In the genomic region with DNA sequence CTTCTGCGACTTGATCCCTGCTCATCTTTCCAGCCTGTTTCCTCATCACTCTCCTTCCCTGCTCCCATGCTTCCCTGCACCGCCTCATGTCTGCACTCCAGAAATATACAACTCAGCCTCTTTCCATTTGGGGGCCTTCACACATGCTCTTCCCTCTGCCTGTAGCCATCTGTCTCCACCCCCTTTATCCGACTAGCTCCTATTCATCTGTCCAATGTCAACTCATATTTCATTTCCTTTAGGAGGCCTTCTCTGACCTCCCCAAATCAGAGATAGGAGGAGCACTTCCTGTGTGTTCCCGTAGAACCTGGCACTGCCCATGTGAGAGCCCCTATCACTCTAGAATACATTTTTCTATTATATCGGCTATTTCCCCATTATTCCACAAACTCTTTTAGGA, we compare ENCODE assay signal across 16 cellular contexts. TPM values are rescaled to one million over a fixed set of nuclear protein-coding genes. Genes with fewer than 3 reads are reported as not detected.
A peak's percentile ranks its signal among the peaks of the same experiment; 100 is the strongest.
DNase-seq lines count a peak whose midpoint lies in the region; ATAC-seq and TF ChIP-seq lines count a peak whose summit lies in the region.
"Had no signal": no experiment of that assay in that cellular context is flagged by ENCODE, and none has a peak within 500 bp of the region (broad histone marks: within the 10 kb centered on the region; RNA-seq: fewer than 3 reads in every experiment).

No MANE protein-coding gene starts in this region.

- H3K36me3 Mint-ChIP-seq in activated B cell treated with CpG ODN at 0.5 μM for 24 hours (ENCODE audit: low read depth): no peaks in the 10 kb centered on the region
- H3K36me3 Mint-ChIP-seq: neural progenitor cell had no signal

- H3K4me1 Mint-ChIP-seq in activated B cell treated with CpG ODN at 0.5 μM for 24 hours: peaks cover 33% of the 10 kb centered on the region
- H3K4me1 Mint-ChIP-seq: neural progenitor cell had no signal

- POLR2A ChIA-PET in activated B cell treated with CpG ODN at 0.5 μM for 24 hours (lab: Charles Lee): interaction anchor here (0.6 kb wide), 1 partner anchor 867 kb away, joined by 3 read pairs; no protein-coding TSS in a partner anchor

- DNase-seq in left ventricle myocardium inferior (no peak), right atrium auricular region (ENCODE audit: low spot score) (no peak), activated B cell treated with CpG ODN at 0.5 μM for 24 hours (no peak), upper lobe of right lung (no peak), omental fat pad (ENCODE audit: low spot score) (no peak)
- DNase-seq: activated CD4-positive, CD25-positive, alpha-beta regulatory T cell; BE2C; GOT3; NCI-H1105 treated with DMSO at 0.1 percent for 48 hours; NCI-H345; OCI-M1 had no signal

- H3K36me3 ChIP-seq in left ventricle myocardium inferior: no peaks in the 10 kb centered on the region
- H3K36me3 ChIP-seq in right atrium auricular region: no peaks in the 10 kb centered on the region
- H3K36me3 ChIP-seq in upper lobe of right lung: no peaks in the 10 kb centered on the region
- H3K36me3 ChIP-seq: BE2C, neural progenitor cell had no signal

- no peak for ATAC-seq in activated B cell treated with CpG ODN at 0.5 μM for 24 hours (ENCODE audit: low read depth)
- ATAC-seq in upper lobe of right lung: no peak
- ATAC-seq in GM21367 (IDR thresholded peaks at IDR 0.05; ENCODE audit: unreplicated experiment): no peak
- ATAC-seq in omental fat pad (ENCODE audit: low FRiP score): no peak
- ATAC-seq: HepG2, SK-N-SH treated with all-trans-retinoic acid at 6 μM for 48 hours had no signal

- H3K27me3 Mint-ChIP-seq in activated B cell treated with CpG ODN at 0.5 μM for 24 hours: peaks cover 2% of the 10 kb centered on the region

- no peak overlapping the region for H3K4me3 Mint-ChIP-seq in activated B cell treated with CpG ODN at 0.5 μM for 24 hours
- H3K4me3 Mint-ChIP-seq: neural progenitor cell had no signal

- no peak for TF ChIP-seq CTCF in left ventricle myocardium inferior (IDR thresholded peaks at IDR 0.05; ENCODE audit: borderline replicate concordance)
- no peak for TF ChIP-seq CTCF in right atrium auricular region (IDR thresholded peaks at IDR 0.05)
- TF ChIP-seq CTCF in activated B cell treated with CpG ODN at 0.5 μM for 24 hours (IDR thresholded peaks at IDR 0.05): no peak
- TF ChIP-seq CTCF in upper lobe of right lung (IDR thresholded peaks at IDR 0.05): no peak
- no peak for TF ChIP-seq CTCF in omental fat pad (IDR thresholded peaks at IDR 0.05)

- H3K4me1 ChIP-seq in left ventricle myocardium inferior (peaks cover 13% of the 10 kb centered on the region), right atrium auricular region (peaks cover 0 to 4% of the 10 kb centered on the region in 2 donors), upper lobe of right lung (peaks cover 4% of the 10 kb centered on the region)
- H3K4me1 ChIP-seq: BE2C, neural progenitor cell had no signal

- peak overlapping the region; percentile 36 for H3K27ac Mint-ChIP-seq in activated B cell treated with CpG ODN at 0.5 μM for 24 hours
- H3K27ac Mint-ChIP-seq: neural progenitor cell had no signal

- intact Hi-C loops in left ventricle myocardium inferior (cut with micrococcal nuclease) (no loop called here), activated B cell treated with CpG ODN at 0.5 μM for 24 hours (cut with micrococcal nuclease) (no loop called here), upper lobe of right lung (cut with DNase I) (no loop called here)

- no peaks in the 10 kb centered on the region for H3K9me3 Mint-ChIP-seq in activated B cell treated with CpG ODN at 0.5 μM for 24 hours
- H3K9me3 Mint-ChIP-seq: neural progenitor cell had no signal

- CTCF ChIA-PET in activated B cell treated with CpG ODN at 0.5 μM for 24 hours (lab: Charles Lee): no interaction called here

- H3K27ac ChIP-seq in left ventricle myocardium inferior (replicated peaks) (peak overlapping the region; percentile 39), right atrium auricular region (peak overlapping the region in 1 of 2 donors; percentile 39), layer of hippocampus (ENCODE audit: low read depth, low read length) (peak overlapping the region; percentile 27), upper lobe of right lung (peak overlapping the region; percentile 43)
- H3K27ac ChIP-seq: neural progenitor cell had no signal

- H3K4me3 ChIP-seq in left ventricle myocardium inferior (no peak overlapping the region), right atrium auricular region (no peak overlapping the region), upper lobe of right lung (no peak overlapping the region)
- H3K4me3 ChIP-seq: neural progenitor cell had no signal

- H3K9me3 ChIP-seq in left ventricle myocardium inferior (replicated peaks) (no peaks in the 10 kb centered on the region), right atrium auricular region (no peaks in the 10 kb centered on the region), upper lobe of right lung (no peaks in the 10 kb centered on the region)
- H3K9me3 ChIP-seq: BE2C had no signal

- H3K27me3 ChIP-seq in left ventricle myocardium inferior (ENCODE audit: low read depth): peaks cover 11% of the 10 kb centered on the region
- H3K27me3 ChIP-seq in right atrium auricular region: no peaks in the 10 kb centered on the region
- no peaks in the 10 kb centered on the region for H3K27me3 ChIP-seq in layer of hippocampus (ENCODE audit: control insufficient read depth, insufficient read depth, low read length)
- H3K27me3 ChIP-seq in upper lobe of right lung: no peaks in the 10 kb centered on the region
- H3K27me3 ChIP-seq: neural progenitor cell had no signal

RNA-seq across cellular contexts. Expression of gene ATP8B4, which starts 10.6 kb away (rescaled TPM):
- total RNA-seq in left ventricle myocardium inferior (2.5 TPM), right atrium auricular region (1 to 10 TPM; 2.0 to 2.5 TPM), activated B cell treated with CpG ODN at 0.5 μM for 24 hours (0.54 and 0.86 TPM in 2 replicates), upper lobe of right lung (9.4 TPM), omental fat pad (10 to 100 TPM; 12.1 to 32.3 (median 16.5) TPM)
